ENCODE assay signal across 1 cellular context in genomic region chr1:56437959-56438358, GRCh38.
TF ChIP-seq lines count a peak whose summit lies in the region.

No MANE protein-coding gene starts in this region.

TF ChIP-seq in GM23338, 12 proteins besides CTCF, POLR2A, EP300 and RAD21 (continued from another document):
- no peak for TF ChIP-seq ZNF462 (CRISPR knock-in tag; IDR thresholded peaks at IDR 0.05)
- no peak for TF ChIP-seq JUNB (IDR thresholded peaks at IDR 0.05; ENCODE audit: unreplicated experiment)
- no peak for TF ChIP-seq CREB1 (CRISPR knock-in tag; IDR thresholded peaks at IDR 0.05; ENCODE audit: low read depth)
- no peak for TF ChIP-seq ETS1 (IDR thresholded peaks at IDR 0.05)
- TF ChIP-seq EZH2phosphoT487 (IDR thresholded peaks at IDR 0.05; ENCODE audit: unreplicated experiment): no peak
- TF ChIP-seq STAT1 (IDR thresholded peaks at IDR 0.05; ENCODE audit: unreplicated experiment): no peak
- no peak for TF ChIP-seq NANOG (IDR thresholded peaks at IDR 0.05; ENCODE audit: borderline replicate concordance)
- TF ChIP-seq POLR2AphosphoS5 (IDR thresholded peaks at IDR 0.05; ENCODE audit: low read depth): no peak
